ENCODE assay signal across 2 cellular contexts in the genomic region with DNA sequence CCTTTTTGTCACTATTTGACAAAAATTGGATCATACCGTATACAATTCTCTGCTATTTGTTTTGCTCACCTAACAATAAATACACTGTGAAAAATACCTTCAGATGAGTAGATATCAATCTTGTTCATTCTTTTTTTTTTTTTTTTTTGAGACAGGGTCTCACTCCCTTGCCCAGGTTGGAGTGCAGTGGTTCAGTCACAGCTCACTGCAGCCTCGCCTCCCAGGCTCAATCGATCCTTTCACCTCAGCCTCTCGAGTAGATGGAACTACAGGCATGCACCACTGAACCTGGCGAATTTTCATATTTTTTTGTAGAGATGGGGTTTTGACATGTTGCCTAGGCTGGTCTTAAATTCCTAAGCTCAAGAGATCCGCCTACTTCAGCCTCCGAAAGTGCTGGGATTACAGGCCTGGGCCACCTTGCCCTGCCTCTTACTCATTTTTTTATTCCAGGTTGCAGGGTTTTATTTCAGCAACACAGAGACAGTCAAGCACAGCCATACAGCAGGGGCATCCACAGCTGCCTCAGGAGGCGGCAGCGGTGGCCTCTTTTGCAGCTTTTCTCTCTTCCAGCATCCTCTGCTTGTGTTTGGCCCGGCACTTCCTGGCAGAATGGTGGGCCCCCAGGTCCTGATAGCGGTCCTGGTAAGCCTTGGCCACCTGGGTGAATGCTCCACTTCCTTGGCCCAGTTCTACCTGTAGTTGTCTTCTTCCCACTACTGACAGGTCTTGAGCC.
TF ChIP-seq lines count a peak whose summit lies in the region.

No MANE protein-coding gene starts in this region.

TF ChIP-seq in IMR-90, 13 proteins besides CTCF, POLR2A, EP300 and RAD21:
- TF ChIP-seq, protein P1, sequence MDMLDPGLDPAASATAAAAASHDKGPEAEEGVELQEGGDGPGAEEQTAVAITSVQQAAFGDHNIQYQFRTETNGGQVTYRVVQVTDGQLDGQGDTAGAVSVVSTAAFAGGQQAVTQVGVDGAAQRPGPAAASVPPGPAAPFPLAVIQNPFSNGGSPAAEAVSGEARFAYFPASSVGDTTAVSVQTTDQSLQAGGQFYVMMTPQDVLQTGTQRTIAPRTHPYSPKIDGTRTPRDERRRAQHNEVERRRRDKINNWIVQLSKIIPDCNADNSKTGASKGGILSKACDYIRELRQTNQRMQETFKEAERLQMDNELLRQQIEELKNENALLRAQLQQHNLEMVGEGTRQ (IDR thresholded peaks at IDR 0.05; ENCODE audit: low read depth, low read length) = no peak
- TF ChIP-seq SMC3 (IDR thresholded peaks at IDR 0.05; ENCODE audit: low read depth, low read length) (no peak), MAFK (IDR thresholded peaks at IDR 0.05; ENCODE audit: low read depth, low read length) (no peak), RCOR1 (IDR thresholded peaks at IDR 0.05; ENCODE audit: insufficient replicate concordance, low read length) (no peak), MXI1 (IDR thresholded peaks at IDR 0.05; ENCODE audit: borderline replicate concordance, low read depth, low read length) (no peak), ELK1 (IDR thresholded peaks at IDR 0.05; ENCODE audit: borderline replicate concordance, low read depth, low read length) (no peak), BHLHE40 (IDR thresholded peaks at IDR 0.05; ENCODE audit: low read depth, low read length) (no peak), FOS (IDR thresholded peaks at IDR 0.05; ENCODE audit: low read depth, low read length) (no peak), MAZ (IDR thresholded peaks at IDR 0.05; ENCODE audit: borderline replicate concordance, low read depth, low read length) (no peak), CHD1 (IDR thresholded peaks at IDR 0.05; ENCODE audit: low read depth, low read length) (no peak), CEBPB (IDR thresholded peaks at IDR 0.05; ENCODE audit: low read depth, low read length) (no peak), NFE2L2 (IDR thresholded peaks at IDR 0.05; ENCODE audit: low read depth, low read length) (no peak), RFX5 (IDR thresholded peaks at IDR 0.05; ENCODE audit: low read depth, low read length) (no peak)
TF ChIP-seq in IMR-90: peak in this region for 0.

TF ChIP-seq in GM12891, 5 proteins besides CTCF, POLR2A, EP300 and RAD21:
- TF ChIP-seq PAX5 (IDR thresholded peaks at IDR 0.05; ENCODE audit: insufficient read depth, low read length, severe bottlenecking) (no peak), POU2F2 (IDR thresholded peaks at IDR 0.05; ENCODE audit: low read depth, low read length) (no peak)
